10 cellular contexts compared by ENCODE assay signal in the genomic region with DNA sequence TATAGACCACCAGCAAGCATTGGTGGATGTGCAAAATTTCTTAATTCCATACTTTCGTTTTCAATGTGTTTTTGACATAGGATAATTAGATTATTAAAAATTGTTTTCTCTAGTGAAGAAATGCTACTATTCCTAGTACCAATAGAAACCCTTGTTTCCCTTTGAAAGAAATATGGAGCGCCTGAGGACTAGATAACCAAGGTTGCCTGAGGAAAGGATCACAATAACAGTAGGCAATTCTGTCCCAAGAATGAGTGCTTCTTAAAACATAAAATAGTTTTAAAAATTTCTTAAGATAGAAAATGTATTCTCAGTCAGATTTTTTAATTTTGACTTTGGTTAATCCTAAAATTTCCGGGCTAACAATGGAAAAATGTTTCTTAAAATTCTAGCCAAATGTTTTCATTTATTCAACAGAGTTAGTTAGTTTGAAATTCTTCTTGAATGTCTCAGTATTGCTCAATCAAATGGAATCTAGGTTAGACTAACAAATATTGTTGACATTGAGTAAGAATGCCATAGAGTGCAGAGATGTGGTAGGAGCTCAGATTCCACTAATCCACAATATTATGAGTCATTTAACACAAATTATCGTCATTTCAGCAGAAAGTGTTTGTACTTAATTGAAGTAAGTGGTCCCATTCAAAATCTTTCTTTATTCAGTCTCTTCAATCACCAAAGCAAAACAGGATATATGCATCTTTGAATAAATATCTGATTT.
DNase-seq lines count a peak whose midpoint lies in the region.
"Had no signal": no experiment of that assay in that cellular context is flagged by ENCODE, and none has a peak within 500 bp of the region (broad histone marks: within the 10 kb centered on the region; RNA-seq: fewer than 3 reads in every experiment).

No MANE protein-coding gene starts in this region.

- DNase-seq in EL (peak; percentile 71), RKO (ENCODE audit: low spot score) (peak; percentile 90), fibroblast of peridontal ligament (ENCODE audit: extremely low read depth) (peak; percentile 95), renal cortical epithelial cell (ENCODE audit: low read depth) (peak; percentile 100), HuH-7.5 (ENCODE audit: low spot score) (no peak), NCI-H1092 treated with DMSO at 0.1 percent for 48 hours (lab: John Stamatoyannopoulos, UW) (no peak), NCI-H128 (lab: John Stamatoyannopoulos, UW; ENCODE audit: unreplicated experiment) (no peak)
- no peak for DNase-seq in stimulated activated naive CD4-positive, alpha-beta T cell (lab: John Stamatoyannopoulos, UW)
- DNase-seq: NCI-H345, posterior cingulate gyrus had no signal

Comparison
In these comparisons a context has a peak if more than half of its experiments do, and no peak if none do; other contexts are left out.
1. DNase-seq: peak in EL (single experiment), RKO (single experiment), fibroblast of peridontal ligament (single experiment) and renal cortical epithelial cell (single experiment); none in HuH-7.5 (single experiment), NCI-H1092 treated with DMSO at 0.1 percent for 48 hours (single experiment), NCI-H128 (single experiment) and stimulated activated naive CD4-positive, alpha-beta T cell (0 of 6).